In genomic region chr6:28895131-28895812, GRCh38 we compare ENCODE assay signal across 8 cellular contexts. TPM values are rescaled to one million over a fixed set of nuclear protein-coding genes. Genes with fewer than 3 reads are reported as not detected.
DNase-seq lines count a peak whose midpoint lies in the region; ATAC-seq and TF ChIP-seq lines count a peak whose summit lies in the region.

No MANE protein-coding gene starts in this region.

- H3K9me3 ChIP-seq in OCI-LY7 (ENCODE audit: low read length) (no peaks in the 10 kb centered on the region), mucosa of descending colon (no peaks in the 10 kb centered on the region)

- POLR2A ChIA-PET in OCI-LY7 (lab: Charles Lee): interaction anchor here (0.5 to 7.9 kb wide), 11 partner anchors 12 to 1826 kb away, joined by 3 to 64 read pairs (median 5); no protein-coding TSS in a partner anchor

- no peaks in the 10 kb centered on the region for H3K79me2 ChIP-seq in OCI-LY7 (ENCODE audit: insufficient read depth, low read depth, low read length)

- H4K20me1 ChIP-seq in OCI-LY7 (ENCODE audit: insufficient read depth, low read length): no peaks in the 10 kb centered on the region

- CTCF ChIA-PET in OCI-LY7 (lab: Charles Lee; ENCODE audit: unreplicated experiment): interaction anchor here (0.6 to 1.3 kb wide), 4 partner anchors 11 to 56 kb away, joined by 3 to 4 read pairs (median 4); no protein-coding TSS in a partner anchor

- DNase-seq in DMS 273 treated with DMSO at 0.1 percent for 48 hours (lab: John Stamatoyannopoulos, UW) (peak; percentile 96), HuH-7.5 (ENCODE audit: low spot score) (peak; percentile 77), OCI-LY7 (ENCODE audit: low spot score) (peak; percentile 97), activated T-cell treated with anti-CD3 and anti-CD28 coated beads for 4 hours (peak; percentile 91), epithelial cell of proximal tubule (ENCODE audit: low read depth) (peak; percentile 85), mucosa of descending colon (peak; percentile 90 to 96 (median 91))
- DNase-seq in stimulated activated CD8-positive, alpha-beta memory T cell treated with anti-CD3 and anti-CD28 coated beads, Interleukin-4, amount 100 ng/mL, for 1 hour (ENCODE audit: low read depth in 2 of 2, low spot score in 1 of 2): peak; percentile 53 to 77

- H3K4me1 ChIP-seq in OCI-LY7 (ENCODE audit: insufficient read depth, low read length, poor library complexity, severe bottlenecking) (peaks cover 18% of the 10 kb centered on the region), mucosa of descending colon (ENCODE audit: low read depth) (peaks cover 9% of the 10 kb centered on the region)

- TF ChIP-seq CTCF in OCI-LY7 (conservative IDR thresholded peaks at IDR 0.05; ENCODE audit: low read length): no peak
- no peak for TF ChIP-seq CTCF in epithelial cell of proximal tubule (conservative IDR thresholded peaks at IDR 0.05; ENCODE audit: low read depth, low read length)
- TF ChIP-seq CTCF in mucosa of descending colon (IDR thresholded peaks at IDR 0.05): no peak

- no peaks in the 10 kb centered on the region for H3K9me2 ChIP-seq in OCI-LY7 (ENCODE audit: insufficient read depth, low read length)

- peak overlapping the region; percentile 58; the same call in 1 of the 2 replicates for H2AFZ ChIP-seq in OCI-LY7 (ENCODE audit: low read length)

- peak overlapping the region; percentile 97 for H3K4me2 ChIP-seq in OCI-LY7 (ENCODE audit: low read length)

- H3K36me3 ChIP-seq in OCI-LY7 (ENCODE audit: insufficient read depth, low read length) (peaks cover 15% of the 10 kb centered on the region), mucosa of descending colon (ENCODE audit: low read depth) (peaks cover 6% of the 10 kb centered on the region)

- BruUV-seq in OCI-LY7 (replicated peaks; lab: Mats Ljungman, UMichigan): TSS peak; percentile 85

- peak overlapping the region; percentile 92 for H3K27ac ChIP-seq in OCI-LY7 (ENCODE audit: low read depth, low read length, poor library complexity, severe bottlenecking)

- intact Hi-C loops in OCI-LY7 (cut with micrococcal nuclease; ENCODE audit: unreplicated experiment): no loop called here
- intact Hi-C loops in mucosa of descending colon (cut with DNase I, micrococcal nuclease): no loop called here

- H3K4me3 ChIP-seq in OCI-LY7 (ENCODE audit: low read depth, low read length, poor library complexity, severe bottlenecking) (peak overlapping the region; percentile 92), epithelial cell of proximal tubule (ENCODE audit: low read depth, low read length) (peak overlapping the region; percentile 74), mucosa of descending colon (peak overlapping the region; percentile 47)

- ATAC-seq in GM21526 (IDR thresholded peaks at IDR 0.05; ENCODE audit: low FRiP score, unreplicated experiment) (peak; percentile 53), mucosa of descending colon (peak; percentile 88)

RNA-seq across cellular contexts. Expression of gene TRIM27, which starts 28.5 kb away (rescaled TPM):
- total RNA-seq in OCI-LY7 (2014; rRNA removed; shearing (Covaris generic)): 126 and 130 TPM in 2 replicates
- 112 and 116 TPM in 2 replicates for total RNA-seq in OCI-LY7 (2022)
- total RNA-seq in epithelial cell of proximal tubule: 76.0 and 80.5 TPM in 2 replicates
- total RNA-seq in mucosa of descending colon: 10 to 100 TPM; 33.1 to 37.2 (median 35.5) TPM

Comparison
In these comparisons a context has a peak if more than half of its experiments do, and no peak if none do; other contexts are left out.
1. Peak in every context shown above with its lines: DNase-seq, ATAC-seq, H3K4me3 ChIP-seq and H3K27ac ChIP-seq.